ENCODE assay signal across 14 cellular contexts in genomic region chr3:100358413-100358812, GRCh38.
"Had no signal": no experiment of that assay in that cellular context is flagged by ENCODE, and none has a peak within 500 bp of the region (broad histone marks: within the 10 kb centered on the region; RNA-seq: fewer than 3 reads in every experiment).

No MANE protein-coding gene starts in this region.

- H3K27ac ChIP-seq: brain microvascular endothelial cell, left lung, neutrophil, parathyroid adenoma, thyroid gland had no signal

- H3K4me3 ChIP-seq: left lung, thyroid gland had no signal

- H3K4me1 ChIP-seq: left lung, parathyroid adenoma had no signal

- H3K27me3 ChIP-seq: brain microvascular endothelial cell, left lung, neutrophil, thyroid gland had no signal

- DNase-seq: activated CD4-positive, alpha-beta T cell treated with anti-CD3 and anti-CD28 coated beads, Interleukin-2, amount 50 U/mL, for 1 hour; activated naive CD4-positive, alpha-beta T cell treated with anti-CD3 and anti-CD28 coated beads, Interleukin-2, amount 10 ng/mL, durations not matched to agents 7 days and 5 days; anterior cingulate cortex; brain microvascular endothelial cell; effector CD8-positive, alpha-beta T cell; head of caudate nucleus; immature natural killer cell; left lung; naive thymus-derived CD8-positive, alpha-beta T cell; retina; stimulated activated CD4-positive, alpha-beta T cell treated with anti-CD3 and anti-CD28 coated beads, Interleukin-2, amount 100 ng/mL, for 48 hours; thyroid gland had no signal

- H3K9me3 ChIP-seq: neutrophil, thyroid gland had no signal
